ENCODE assay signal across 29 cellular contexts in the genomic region with DNA sequence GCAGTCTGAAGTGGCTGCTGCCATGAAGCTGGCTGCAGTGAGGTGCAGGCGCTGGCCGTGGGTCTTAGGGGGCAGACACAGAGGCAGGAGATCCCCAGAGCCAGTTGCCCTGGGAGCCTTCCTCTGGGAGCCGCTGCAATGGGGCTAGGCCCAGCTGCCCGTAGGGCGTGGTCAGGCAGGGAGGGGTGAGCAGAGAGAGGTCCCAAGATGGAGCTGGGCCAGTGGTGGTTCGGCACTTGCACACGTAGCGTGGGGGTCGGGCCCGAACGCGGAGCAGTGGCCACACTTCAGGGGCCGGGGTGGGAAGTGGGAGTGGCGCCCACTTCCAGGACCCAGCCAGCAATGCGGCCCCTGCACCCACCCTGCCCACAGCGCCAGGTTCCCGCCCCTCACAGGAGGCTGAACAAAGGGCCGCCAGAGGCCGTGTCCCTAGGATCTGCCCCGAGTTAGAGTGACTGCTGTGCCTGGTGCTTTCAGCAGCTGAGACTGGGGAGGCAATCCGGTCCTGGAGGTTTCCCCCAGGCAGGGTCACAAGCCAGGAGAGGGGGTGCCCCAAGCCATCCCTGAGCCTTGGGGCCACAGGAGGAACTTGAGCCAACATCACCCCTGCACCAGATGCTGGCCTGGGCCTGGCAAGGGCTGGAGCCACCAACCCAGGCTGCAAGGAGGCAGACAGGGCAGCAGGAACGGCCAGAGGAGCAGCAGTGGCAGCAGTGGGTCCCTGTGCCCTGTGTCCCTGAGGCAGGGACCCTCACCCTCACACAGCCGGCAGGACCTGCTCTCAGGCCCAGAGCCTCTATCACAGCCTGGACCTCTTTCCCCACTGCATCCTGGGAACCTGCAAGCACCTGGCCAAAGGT.
"Had no signal": no experiment of that assay in that cellular context is flagged by ENCODE, and none has a peak within 500 bp of the region (broad histone marks: within the 10 kb centered on the region; RNA-seq: fewer than 3 reads in every experiment).

No MANE protein-coding gene starts in this region.

- H3K27me3 ChIP-seq: MG63, Peyer's patch, SJSA1 had no signal

- H3K4me1 ChIP-seq: Peyer's patch had no signal

- H3K36me3 Mint-ChIP-seq: brain had no signal

- ATAC-seq: activated CD8-positive, alpha-beta T cell treated with anti-CD3 and anti-CD28 coated beads, Interleukin-2, amount 10 ng/mL, durations not matched to agents 7 days and 5 days; activated naive CD8-positive, alpha-beta T cell treated with anti-CD3 and anti-CD28 coated beads, Interleukin-2, amount 50 U/mL, for 24 hours; SK-N-SH treated with all-trans-retinoic acid at 6 μM for 48 hours; WTC11 had no signal

- H3K4me3 Mint-ChIP-seq: activated CD8-positive, alpha-beta T cell treated with anti-CD3 and anti-CD28 coated beads, Interleukin-2, amount 10 ng/mL, durations not matched to agents 7 days and 5 days; activated naive CD8-positive, alpha-beta T cell treated with anti-CD3 and anti-CD28 coated beads, Interleukin-2, amount 50 U/mL, for 24 hours; brain; central memory CD8-positive, alpha-beta T cell; WTC11 had no signal

- H3K9me3 ChIP-seq: Peyer's patch had no signal

- H3K4me1 Mint-ChIP-seq: brain had no signal

- H3K27ac Mint-ChIP-seq: activated CD8-positive, alpha-beta T cell treated with anti-CD3 and anti-CD28 coated beads, Interleukin-2, amount 10 ng/mL, durations not matched to agents 7 days and 5 days; activated naive CD8-positive, alpha-beta T cell treated with anti-CD3 and anti-CD28 coated beads, Interleukin-2, amount 50 U/mL, for 24 hours; brain; WTC11 had no signal

- DNase-seq: activated CD4-positive, alpha-beta T cell treated with anti-CD3 and anti-CD28 coated beads for 48 hours; activated CD4-positive, alpha-beta T cell treated with anti-CD3 and anti-CD28 coated beads, Interleukin-2, amount 50 U/mL, for 4 hours; activated CD4-positive, CD25-positive, alpha-beta regulatory T cell treated with anti-CD3 and anti-CD28 coated beads, Interleukin-2, amount 50 U/mL, for 72 hours; activated CD8-positive, alpha-beta memory T cell treated with anti-CD3 and anti-CD28 coated beads, Interleukin-2, amount 50 U/mL, for 48 hours; activated CD8-positive, alpha-beta T cell treated with anti-CD3 and anti-CD28 coated beads, Interleukin-2, amount 10 ng/mL, durations not matched to agents 7 days and 5 days; activated effector memory CD4-positive, alpha-beta T cell treated with anti-CD3 and anti-CD28 coated beads, Interleukin-2, amount 50 U/mL, for 16 hours; activated naive CD4-positive, alpha-beta T cell treated with Interleukin-2 at 50 U/mL for 16 hours; activated naive CD8-positive, alpha-beta T cell treated with anti-CD3 and anti-CD28 coated beads, Interleukin-2, amount 50 U/mL, for 24 hours; activated T-cell treated with anti-CD3 and anti-CD28 coated beads, Interleukin-2, amount 50 U/mL, for 1 hour; amniotic stem cell; MG63; MV-4-11; NCI-H1092 treated with DMSO at 0.1 percent for 48 hours; NCI-H1417 treated with DMSO at 0.1 percent for 48 hours; NCI-H1694 treated with DMSO at 0.1 percent for 48 hours; NCI-H2029 treated with DMSO at 0.1 percent for 48 hours; NCI-H345; NCI-H510A; NCI-H69; Peyer's patch; Right ventricle myocardium superior; SW 1271; T-helper 9 cell had no signal

- H3K27ac ChIP-seq: Peyer's patch, RWPE1, SJSA1 had no signal

- H3K4me3 ChIP-seq: MG63, Peyer's patch, SJSA1 had no signal

- H3K27me3 Mint-ChIP-seq: activated naive CD8-positive, alpha-beta T cell treated with anti-CD3 and anti-CD28 coated beads, Interleukin-2, amount 50 U/mL, for 24 hours; central memory CD8-positive, alpha-beta T cell had no signal

- H3K36me3 ChIP-seq: MG63, Peyer's patch, SJSA1 had no signal
